21 cellular contexts compared by ENCODE assay signal in the genomic region with DNA sequence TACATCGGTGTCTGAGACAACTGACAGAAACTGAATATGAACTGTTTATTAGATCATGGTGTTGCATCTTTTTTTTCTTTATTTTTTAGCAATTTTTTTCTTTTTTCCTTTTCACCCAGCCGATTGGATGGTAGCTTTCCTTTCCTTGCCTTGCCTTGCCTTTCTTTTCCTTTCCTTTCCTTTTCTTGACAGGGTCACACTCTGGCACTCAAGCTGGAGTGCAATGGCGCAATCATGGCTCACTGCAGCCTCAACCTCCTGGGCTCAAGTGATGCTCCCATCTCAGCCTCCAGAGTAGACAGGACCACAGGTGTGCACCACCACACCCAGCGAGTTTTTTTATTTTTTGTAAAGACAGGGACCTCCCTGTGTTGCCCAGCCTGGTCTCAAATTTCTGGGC. TPM values are rescaled to one million over a fixed set of nuclear protein-coding genes. Genes with fewer than 3 reads are reported as not detected.
"Had no signal": no experiment of that assay in that cellular context is flagged by ENCODE, and none has a peak within 500 bp of the region (broad histone marks: within the 10 kb centered on the region; RNA-seq: fewer than 3 reads in every experiment).

No MANE protein-coding gene starts in this region.

- H3K4me3 ChIP-seq: body of pancreas, coronary artery, lung had no signal

- ATAC-seq: activated CD8-positive, alpha-beta T cell treated with anti-CD3 and anti-CD28 coated beads, Interleukin-2, amount 10 ng/mL, durations not matched to agents 7 days and 5 days; body of pancreas; foreskin keratinocyte; left lobe of liver; stimulated activated naive B cell treated with anti-CD40 and anti-IgM and Interleukin-4, amounts not matched to agents 10 μg/mL and 1 μg/mL and 100 μg/mL, for 72 hours had no signal

- H3K36me3 Mint-ChIP-seq: stimulated activated naive B cell treated with anti-CD40 and anti-IgM and Interleukin-4, amounts not matched to agents 10 μg/mL and 1 μg/mL and 100 μg/mL, for 72 hours had no signal

- H3K27ac Mint-ChIP-seq: activated CD4-positive, alpha-beta T cell treated with anti-CD3 and anti-CD28 coated beads, Interleukin-2, amount 10 ng/mL, durations not matched to agents 7 days and 5 days; activated CD8-positive, alpha-beta T cell treated with anti-CD3 and anti-CD28 coated beads, Interleukin-2, amount 10 ng/mL, durations not matched to agents 7 days and 5 days; activated naive CD4-positive, alpha-beta T cell treated with anti-CD3 and anti-CD28 coated beads for 36 hours; activated T-cell treated with anti-CD3 and anti-CD28 coated beads, Interleukin-2, amount 50 U/mL, for 24 hours; stimulated activated naive B cell treated with anti-CD40 and anti-IgM and Interleukin-4, amounts not matched to agents 10 μg/mL and 1 μg/mL and 100 μg/mL, for 72 hours; T-helper 2 cell treated with Interferon-gamma antibody and Interleukin-4, amounts not matched to agents 5 μg/mL and 100 μg/mL, for 36 hours had no signal

- H3K9me3 Mint-ChIP-seq: activated CD4-positive, alpha-beta T cell treated with anti-CD3 and anti-CD28 coated beads, Interleukin-2, amount 10 ng/mL, durations not matched to agents 7 days and 5 days; activated naive CD4-positive, alpha-beta T cell treated with anti-CD3 and anti-CD28 coated beads for 36 hours; activated T-cell treated with anti-CD3 and anti-CD28 coated beads, Interleukin-2, amount 50 U/mL, for 24 hours; central memory CD8-positive, alpha-beta T cell; nephron; stimulated activated naive B cell treated with anti-CD40 and anti-IgM and Interleukin-4, amounts not matched to agents 10 μg/mL and 1 μg/mL and 100 μg/mL, for 72 hours; T-helper 2 cell treated with Interferon-gamma antibody and Interleukin-4, amounts not matched to agents 5 μg/mL and 100 μg/mL, for 36 hours had no signal

- H3K4me1 Mint-ChIP-seq: activated CD4-positive, alpha-beta T cell treated with anti-CD3 and anti-CD28 coated beads, Interleukin-2, amount 10 ng/mL, durations not matched to agents 7 days and 5 days; central memory CD8-positive, alpha-beta T cell; stimulated activated naive B cell treated with anti-CD40 and anti-IgM and Interleukin-4, amounts not matched to agents 10 μg/mL and 1 μg/mL and 100 μg/mL, for 72 hours had no signal

- H3K27ac ChIP-seq: body of pancreas, coronary artery, foreskin keratinocyte had no signal

- H3K27me3 Mint-ChIP-seq: activated CD4-positive, alpha-beta T cell treated with anti-CD3 and anti-CD28 coated beads, Interleukin-2, amount 10 ng/mL, durations not matched to agents 7 days and 5 days had no signal

- H3K9me3 ChIP-seq: body of pancreas had no signal

- DNase-seq: activated CD4-positive, alpha-beta T cell treated with anti-CD3 and anti-CD28 coated beads, Interleukin-2, amount 10 ng/mL, durations not matched to agents 7 days and 5 days; activated CD4-positive, CD25-positive, alpha-beta regulatory T cell; activated CD8-positive, alpha-beta T cell treated with anti-CD3 and anti-CD28 coated beads, Interleukin-2, amount 10 ng/mL, durations not matched to agents 7 days and 5 days; activated naive CD4-positive, alpha-beta T cell treated with anti-CD3 and anti-CD28 coated beads for 36 hours; activated T-cell treated with anti-CD3 and anti-CD28 coated beads, Interleukin-2, amount 50 U/mL, for 24 hours; body of pancreas; foreskin keratinocyte; hippocampal formation; kidney; midbrain; occipital lobe; posterior cingulate gyrus; stimulated activated naive B cell treated with anti-CD40 and anti-IgM and Interleukin-4, amounts not matched to agents 10 μg/mL and 1 μg/mL and 100 μg/mL, for 72 hours had no signal

- H3K27me3 ChIP-seq: body of pancreas, foreskin keratinocyte had no signal

- H3K4me3 Mint-ChIP-seq: activated CD4-positive, alpha-beta T cell treated with anti-CD3 and anti-CD28 coated beads, Interleukin-2, amount 10 ng/mL, durations not matched to agents 7 days and 5 days; activated CD8-positive, alpha-beta T cell treated with anti-CD3 and anti-CD28 coated beads, Interleukin-2, amount 10 ng/mL, durations not matched to agents 7 days and 5 days; activated naive CD4-positive, alpha-beta T cell treated with anti-CD3 and anti-CD28 coated beads for 36 hours; activated T-cell treated with anti-CD3 and anti-CD28 coated beads, Interleukin-2, amount 50 U/mL, for 24 hours; central memory CD8-positive, alpha-beta T cell; nephron; stimulated activated naive B cell treated with anti-CD40 and anti-IgM and Interleukin-4, amounts not matched to agents 10 μg/mL and 1 μg/mL and 100 μg/mL, for 72 hours; T-helper 2 cell treated with Interferon-gamma antibody and Interleukin-4, amounts not matched to agents 5 μg/mL and 100 μg/mL, for 36 hours had no signal

RNA-seq across cellular contexts. Expression of gene PDE6A, which starts 2.8 kb away (rescaled TPM):
- total RNA-seq: activated CD4-positive, alpha-beta T cell treated with anti-CD3 and anti-CD28 coated beads, Interleukin-2, amount 10 ng/mL, durations not matched to agents 7 days and 5 days; activated CD8-positive, alpha-beta T cell treated with anti-CD3 and anti-CD28 coated beads, Interleukin-2, amount 10 ng/mL, durations not matched to agents 7 days and 5 days; activated naive CD4-positive, alpha-beta T cell treated with anti-CD3 and anti-CD28 coated beads for 36 hours; body of pancreas; epithelial cell of proximal tubule; foreskin keratinocyte; left lobe of liver; occipital lobe had no signal
- polyA plus RNA-seq: fibroblast of lung had no signal
